In genomic region chr12:95224202-95225170, GRCh38 we compare ENCODE assay signal across 1 cellular context.
TF ChIP-seq lines count a peak whose summit lies in the region.

No MANE protein-coding gene starts in this region.

TF ChIP-seq in IMR-90, 13 proteins besides CTCF, POLR2A, EP300 and RAD21:
- peak; percentile 35; the same call in 1 of the 2 replicates for TF ChIP-seq CEBPB (IDR thresholded peaks at IDR 0.05; ENCODE audit: low read depth, low read length)
- peak; percentile 65; the same call in 1 of the 2 replicates for TF ChIP-seq NFE2L2 (IDR thresholded peaks at IDR 0.05; ENCODE audit: low read depth, low read length)
- no peak for TF ChIP-seq FOS (IDR thresholded peaks at IDR 0.05; ENCODE audit: low read depth, low read length)
- TF ChIP-seq MXI1 (IDR thresholded peaks at IDR 0.05; ENCODE audit: borderline replicate concordance, low read depth, low read length), result no peak
- peak; percentile 99 for TF ChIP-seq MAFK (IDR thresholded peaks at IDR 0.05; ENCODE audit: low read depth, low read length)
